Comparison of ENCODE assay signal across 1 cellular context in the genomic region with DNA sequence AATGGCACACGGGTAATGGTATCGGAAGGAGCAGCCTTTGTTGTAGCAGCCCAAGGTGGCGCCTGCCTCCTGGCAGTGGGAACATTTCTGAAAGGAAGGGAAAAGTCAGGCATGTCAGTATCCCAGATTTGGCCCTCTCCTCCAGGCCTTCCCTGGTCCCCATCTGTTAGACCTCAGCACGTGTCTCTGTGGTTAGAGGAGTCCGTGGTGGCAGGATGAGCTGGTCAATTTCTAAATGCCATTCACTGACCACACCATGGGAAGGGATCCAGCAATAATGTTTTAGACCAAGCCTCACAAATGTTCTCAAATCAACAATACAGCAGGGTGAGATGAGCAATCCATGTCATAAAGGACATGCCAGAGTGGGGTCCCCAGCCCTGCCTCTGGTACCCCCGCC.
TF ChIP-seq lines count a peak whose summit lies in the region.

No MANE protein-coding gene starts in this region.

TF ChIP-seq in HepG2, 621 proteins besides CTCF, POLR2A, EP300 and RAD21:
- TF ChIP-seq ZNF850 (CRISPR knock-in tag; conservative IDR thresholded peaks at IDR 0.05) (no peak), ZNF841 (CRISPR knock-in tag; IDR thresholded peaks at IDR 0.05; ENCODE audit: borderline replicate concordance) (no peak), EZH2 (conservative IDR thresholded peaks at IDR 0.05; ENCODE audit: low read depth, low read length) (no peak), ISX (CRISPR knock-in tag; conservative IDR thresholded peaks at IDR 0.05) (no peak), SP1 (IDR thresholded peaks at IDR 0.05) (no peak), SP1 (CRISPR knock-in tag; IDR thresholded peaks at IDR 0.05) (no peak), MED8 (CRISPR knock-in tag; IDR thresholded peaks at IDR 0.05; ENCODE audit: insufficient replicate concordance) (no peak), FOSL2 (CRISPR knock-in tag; IDR thresholded peaks at IDR 0.05) (no peak), ZNF777 (CRISPR knock-in tag; IDR thresholded peaks at IDR 0.05) (no peak)
- TF ChIP-seq, protein P1, sequence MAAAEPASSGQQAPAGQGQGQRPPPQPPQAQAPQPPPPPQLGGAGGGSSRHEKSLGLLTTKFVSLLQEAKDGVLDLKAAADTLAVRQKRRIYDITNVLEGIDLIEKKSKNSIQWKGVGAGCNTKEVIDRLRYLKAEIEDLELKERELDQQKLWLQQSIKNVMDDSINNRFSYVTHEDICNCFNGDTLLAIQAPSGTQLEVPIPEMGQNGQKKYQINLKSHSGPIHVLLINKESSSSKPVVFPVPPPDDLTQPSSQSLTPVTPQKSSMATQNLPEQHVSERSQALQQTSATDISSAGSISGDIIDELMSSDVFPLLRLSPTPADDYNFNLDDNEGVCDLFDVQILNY (CRISPR knock-in tag; conservative IDR thresholded peaks at IDR 0.05): no peak
- TF ChIP-seq, protein P2, sequence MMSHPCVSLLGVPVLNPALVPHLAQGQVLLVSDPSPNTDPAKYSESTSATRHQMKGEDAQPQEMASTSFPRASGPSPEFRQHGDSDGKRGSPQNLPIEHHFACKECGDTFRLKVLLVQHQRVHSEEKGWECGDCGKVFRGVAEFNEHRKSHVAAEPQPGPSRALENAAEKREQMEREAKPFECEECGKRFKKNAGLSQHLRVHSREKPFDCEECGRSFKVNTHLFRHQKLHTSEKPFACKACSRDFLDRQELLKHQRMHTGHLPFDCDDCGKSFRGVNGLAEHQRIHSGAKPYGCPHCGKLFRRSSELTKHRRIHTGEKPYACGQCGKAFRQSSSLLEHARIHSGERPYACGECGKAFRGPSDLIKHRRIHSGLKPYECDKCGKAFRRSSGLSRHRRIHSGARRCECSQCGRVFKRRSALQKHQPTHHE (CRISPR knock-in tag; IDR thresholded peaks at IDR 0.05; ENCODE audit: borderline replicate concordance): no peak
- TF ChIP-seq, protein P3, sequence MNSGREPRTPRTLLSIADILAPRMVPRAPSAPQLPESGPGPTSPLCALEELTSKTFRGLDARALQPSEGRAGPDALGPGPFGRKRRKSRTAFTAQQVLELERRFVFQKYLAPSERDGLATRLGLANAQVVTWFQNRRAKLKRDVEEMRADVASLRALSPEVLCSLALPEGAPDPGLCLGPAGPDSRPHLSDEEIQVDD (CRISPR knock-in tag; IDR thresholded peaks at IDR 0.05; ENCODE audit: borderline replicate concordance): no peak
